ENCODE assay signal across 10 cellular contexts in genomic region chrX:101078716-101079115, GRCh38. TPM values are rescaled to one million over a fixed set of nuclear protein-coding genes. Genes with fewer than 3 reads are reported as not detected.
DNase-seq lines count a peak whose midpoint lies in the region; ATAC-seq and TF ChIP-seq lines count a peak whose summit lies in the region.
"Had no signal": no experiment of that assay in that cellular context is flagged by ENCODE, and none has a peak within 500 bp of the region (broad histone marks: within the 10 kb centered on the region; RNA-seq: fewer than 3 reads in every experiment).

A gene with protein sequence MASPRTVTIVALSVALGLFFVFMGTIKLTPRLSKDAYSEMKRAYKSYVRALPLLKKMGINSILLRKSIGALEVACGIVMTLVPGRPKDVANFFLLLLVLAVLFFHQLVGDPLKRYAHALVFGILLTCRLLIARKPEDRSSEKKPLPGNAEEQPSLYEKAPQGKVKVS (plus strand): TSS chrX:101078879. CDS start chrX:101079003, 124 bp downstream.

- H3K27ac ChIP-seq in coronary artery (peak within 1 kb of the TSS in 1 of 2 donors; percentile 7), testis (no peak within 1 kb of the TSS)
- H3K27ac ChIP-seq: BLaER1 had no signal

- DNase-seq in NCI-H510A treated with DMSO at 0.1 percent for 48 hours (lab: John Stamatoyannopoulos, UW) (peak; percentile 9), NCI-H510A (lab: John Stamatoyannopoulos, UW) (no peak), coronary artery (ENCODE audit: low spot score) (no peak), mesothelial cell of epicardium (ENCODE audit: low spot score in 2 of 2, unreplicated experiment in 2 of 2) (no peak), testis (no peak), NAMALWA (ENCODE audit: low spot score) (no peak)
- no peak for DNase-seq in activated T-cell treated with anti-CD3 and anti-CD28 coated beads, Interleukin-2, amount 50 U/mL, for 72 hours

- TF ChIP-seq POLR2A in testis (IDR thresholded peaks at IDR 0.05), result no peak

- H3K4me1 ChIP-seq in testis, result no peaks in the 10 kb centered on the region
- H3K4me1 ChIP-seq: BLaER1 had no signal

- intact Hi-C loops in testis (cut with DNase I; ENCODE audit: low total_unique reads), result no loop called here

- peak within 1 kb of the TSS; percentile 82 for H3K4me3 Mint-ChIP-seq in mesothelial cell of epicardium
- H3K4me3 Mint-ChIP-seq in activated T-cell treated with anti-CD3 and anti-CD28 coated beads, Interleukin-2, amount 50 U/mL, for 72 hours, result peak within 1 kb of the TSS in 1 of 2 donors; percentile 30

- TF ChIP-seq CTCF in coronary artery (IDR thresholded peaks at IDR 0.05), result no peak
- no peak for TF ChIP-seq CTCF in mesothelial cell of epicardium (IDR thresholded peaks at IDR 0.05; ENCODE audit: unreplicated experiment)
- TF ChIP-seq CTCF in testis (IDR thresholded peaks at IDR 0.05), result no peak

- peaks cover 12% of the 10 kb centered on the region for H3K4me1 Mint-ChIP-seq in mesothelial cell of epicardium
- H3K4me1 Mint-ChIP-seq in activated T-cell treated with anti-CD3 and anti-CD28 coated beads, Interleukin-2, amount 50 U/mL, for 72 hours (ENCODE audit: low read depth), result peaks cover 10% of the 10 kb centered on the region

- H3K9me3 ChIP-seq in testis, result no peaks in the 10 kb centered on the region

- H3K27me3 ChIP-seq in testis, result no peaks in the 10 kb centered on the region
- H3K27me3 ChIP-seq: BLaER1 had no signal

- ATAC-seq in GM21515 (IDR thresholded peaks at IDR 0.05; ENCODE audit: unreplicated experiment), result no peak
- ATAC-seq in activated T-cell treated with anti-CD3 and anti-CD28 coated beads, Interleukin-2, amount 50 U/mL, for 72 hours (replicated peaks in 1 of 2), result no peak

- WGBS in testis, 2 donors, result 0 to 1% methylated on average over 12 of the region's 12 CpGs

- H3K27ac Mint-ChIP-seq in mesothelial cell of epicardium, result no peak within 1 kb of the TSS
- H3K27ac Mint-ChIP-seq in activated T-cell treated with anti-CD3 and anti-CD28 coated beads, Interleukin-2, amount 50 U/mL, for 72 hours, result no peak within 1 kb of the TSS

- H3K27me3 Mint-ChIP-seq in mesothelial cell of epicardium (ENCODE audit: low read depth), result no peaks in the 10 kb centered on the region
- peaks cover 44% of the 10 kb centered on the region for H3K27me3 Mint-ChIP-seq in activated T-cell treated with anti-CD3 and anti-CD28 coated beads, Interleukin-2, amount 50 U/mL, for 72 hours (ENCODE audit: low read depth)

- no peaks in the 10 kb centered on the region for H3K36me3 Mint-ChIP-seq in mesothelial cell of epicardium
- no peaks in the 10 kb centered on the region for H3K36me3 Mint-ChIP-seq in activated T-cell treated with anti-CD3 and anti-CD28 coated beads, Interleukin-2, amount 50 U/mL, for 72 hours (ENCODE audit: insufficient read depth in 2 of 2)

- H3K4me3 ChIP-seq in coronary artery (peak within 1 kb of the TSS; percentile 64), testis (peak within 1 kb of the TSS; percentile 26 to 41)
- H3K4me3 ChIP-seq: BLaER1 had no signal

- H3K9me3 Mint-ChIP-seq in mesothelial cell of epicardium, result peaks cover 10% of the 10 kb centered on the region
- H3K9me3 Mint-ChIP-seq in activated T-cell treated with anti-CD3 and anti-CD28 coated beads, Interleukin-2, amount 50 U/mL, for 72 hours, result no peaks in the 10 kb centered on the region

- H3K36me3 ChIP-seq in testis (ENCODE audit: low read depth, missing control alignments), result no peaks in the 10 kb centered on the region
- H3K36me3 ChIP-seq: BLaER1 had no signal

RNA-seq across cellular contexts. Expression of the gene that starts here (rescaled TPM):
- total RNA-seq in mesothelial cell of epicardium (6.2 to 6.8 TPM (median 6.7 TPM) in 3 replicates), testis (1 to 10 TPM; 1.6 to 2.3 TPM)
- 5.5 TPM for polyA plus RNA-seq in testis (ENCODE audit: insufficient read depth, low read depth, low replicate concordance)
- total RNA-seq in activated T-cell treated with anti-CD3 and anti-CD28 coated beads, Interleukin-2, amount 50 U/mL, for 72 hours, result under 1 TPM in 1 of 2 donors, not detected in 1; 0.26 TPM
- total RNA-seq: T-helper 2 cell treated with Interferon-gamma antibody and Interleukin-4, amounts not matched to agents 100 ng/mL and 5 ng/mL, for 36 hours had no signal
